13 cellular contexts compared by ENCODE assay signal in genomic region chr7:77525231-77525630, GRCh38.
"Had no signal": no experiment of that assay in that cellular context is flagged by ENCODE, and none has a peak within 500 bp of the region (broad histone marks: within the 10 kb centered on the region; RNA-seq: fewer than 3 reads in every experiment).

No MANE protein-coding gene starts in this region.

- H3K36me3 Mint-ChIP-seq: activated CD8-positive, alpha-beta memory T cell treated with anti-CD3 and anti-CD28 coated beads, Interleukin-2, amount 10 ng/mL, durations not matched to agents 7 days and 5 days had no signal

- H3K4me3 Mint-ChIP-seq: activated CD8-positive, alpha-beta memory T cell treated with anti-CD3 and anti-CD28 coated beads, Interleukin-2, amount 10 ng/mL, durations not matched to agents 7 days and 5 days; activated T-cell treated with anti-CD3 and anti-CD28 coated beads, Interleukin-2, amount 50 U/mL, for 24 hours; T-helper 17 cell had no signal

- H3K4me1 Mint-ChIP-seq: activated CD8-positive, alpha-beta memory T cell treated with anti-CD3 and anti-CD28 coated beads, Interleukin-2, amount 10 ng/mL, durations not matched to agents 7 days and 5 days; T-helper 17 cell had no signal

- H3K27me3 Mint-ChIP-seq: activated T-cell treated with anti-CD3 and anti-CD28 coated beads, Interleukin-2, amount 50 U/mL, for 24 hours had no signal

- DNase-seq: activated CD4-positive, alpha-beta T cell treated with anti-CD3 and anti-CD28 coated beads, Interleukin-2, amount 50 U/mL, for 48 hours; activated CD8-positive, alpha-beta memory T cell treated with anti-CD3 and anti-CD28 coated beads, Interleukin-2, amount 10 ng/mL, durations not matched to agents 7 days and 5 days; activated gamma-delta T cell treated with Interleukin-2 at 50 U/mL for 16 hours; activated T-cell treated with anti-CD3 and anti-CD28 coated beads, Interleukin-2, amount 50 U/mL, for 24 hours; left ventricle myocardium superior; sigmoid colon; stimulated activated CD4-positive, alpha-beta T cell treated with anti-CD3 and anti-CD28 coated beads, Interleukin-4, amount 100 ng/mL, for 1 hour; stimulated activated CD8-positive, alpha-beta memory T cell treated with anti-CD3 and anti-CD28 coated beads, Interleukin-4, amount 100 ng/mL, for 48 hours; stimulated activated naive CD8-positive, alpha-beta T cell treated with anti-CD3 and anti-CD28 coated beads, Interleukin-15, Interleukin-2, amounts not matched to agents 100 U/mL and 50 U/mL, for 24 hours; T-helper 17 cell; upper lobe of left lung had no signal

- H3K36me3 ChIP-seq: sigmoid colon, upper lobe of left lung had no signal

- H3K27me3 ChIP-seq: hepatocyte, sigmoid colon, upper lobe of left lung had no signal

- H3K4me1 ChIP-seq: sigmoid colon had no signal

- H2AFZ ChIP-seq: hepatocyte had no signal

- H3K4me3 ChIP-seq: hepatocyte, sigmoid colon, upper lobe of left lung had no signal

- H3K9me3 ChIP-seq: sigmoid colon, upper lobe of left lung had no signal

- H3K4me2 ChIP-seq: hepatocyte had no signal

- FAIRE-seq: endothelial cell of umbilical vein had no signal

- H3K27ac Mint-ChIP-seq: activated CD8-positive, alpha-beta memory T cell treated with anti-CD3 and anti-CD28 coated beads, Interleukin-2, amount 10 ng/mL, durations not matched to agents 7 days and 5 days; activated T-cell treated with anti-CD3 and anti-CD28 coated beads, Interleukin-2, amount 50 U/mL, for 24 hours; T-helper 17 cell had no signal

- H3K9me3 Mint-ChIP-seq: activated T-cell treated with anti-CD3 and anti-CD28 coated beads, Interleukin-2, amount 50 U/mL, for 24 hours had no signal

- H3K79me2 ChIP-seq: hepatocyte had no signal

- ATAC-seq: activated CD8-positive, alpha-beta memory T cell treated with anti-CD3 and anti-CD28 coated beads, Interleukin-2, amount 10 ng/mL, durations not matched to agents 7 days and 5 days; left ventricle myocardium superior; stimulated activated naive CD8-positive, alpha-beta T cell treated with anti-CD3 and anti-CD28 coated beads, Interleukin-15, Interleukin-2, amounts not matched to agents 100 U/mL and 50 U/mL, for 24 hours; T-helper 17 cell had no signal

- H3K27ac ChIP-seq: hepatocyte, sigmoid colon, upper lobe of left lung had no signal
